8 cellular contexts compared by ENCODE assay signal in the genomic region with DNA sequence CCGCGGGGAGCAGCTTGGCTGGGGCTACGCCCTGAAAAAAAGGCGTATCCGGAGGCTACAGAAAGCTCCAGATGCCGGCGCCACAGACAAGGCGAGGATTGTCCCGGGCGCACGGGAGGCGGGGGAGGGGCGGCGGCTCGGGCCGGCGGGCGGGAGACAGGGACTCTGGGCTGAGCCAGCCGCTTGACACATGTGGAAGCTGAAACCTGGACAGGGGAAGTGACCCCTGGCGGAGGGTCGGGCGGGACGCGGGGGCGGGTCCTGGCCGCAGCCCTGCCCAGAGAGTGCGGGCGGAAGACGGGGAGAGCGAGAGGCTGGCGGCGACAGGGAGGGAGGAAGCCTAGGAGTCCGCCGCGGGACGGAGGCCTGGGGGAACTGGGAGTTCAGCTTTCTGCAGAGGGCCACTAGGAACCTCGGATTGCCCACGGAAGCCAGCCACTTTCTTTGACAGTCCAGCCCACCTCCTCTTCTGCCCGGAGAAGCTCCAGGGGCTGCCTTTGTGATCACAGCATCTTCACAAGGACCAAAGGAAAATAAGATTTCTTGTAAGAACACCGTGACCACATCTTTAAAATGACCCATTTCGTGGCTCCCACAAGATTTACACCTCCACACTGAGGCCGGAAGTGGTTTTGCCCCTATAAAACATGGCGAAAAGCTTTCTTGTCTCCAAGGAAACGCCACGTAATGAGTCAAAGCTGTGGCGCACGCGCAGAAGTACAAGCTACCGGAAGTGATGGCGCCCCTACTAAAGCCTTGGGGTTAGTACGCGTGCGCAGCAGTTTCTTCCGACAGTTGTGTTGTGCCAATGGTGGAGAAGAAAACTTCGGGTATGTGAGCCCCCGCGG. TPM values are rescaled to one million over a fixed set of nuclear protein-coding genes. Genes with fewer than 3 reads are reported as not detected.
DNase-seq lines count a peak whose midpoint lies in the region; TF ChIP-seq lines count a peak whose summit lies in the region.

PLOD3 (minus strand) TSS at position 194 of the 848 bp plus-strand sequence. CDS start 307 bp downstream, outside the sequence.
ZNHIT1 (plus strand) TSS at position 778 of the 848 bp plus-strand sequence; CDS start at position 809, 31 bp downstream.

- H3K27me3 Mint-ChIP-seq in H9 (ENCODE audit: low read depth) = no peaks in the 10 kb centered on the region; the same call in 1 of the 2 replicates
- no peaks in the 10 kb centered on the region for H3K27me3 Mint-ChIP-seq in nephron (ENCODE audit: low read depth)
- no peaks in the 10 kb centered on the region for H3K27me3 Mint-ChIP-seq in stimulated activated naive CD8-positive, alpha-beta T cell treated with anti-CD3 and anti-CD28 coated beads, Interleukin-15, Interleukin-2, amounts not matched to agents 100 ng/mL and 50 ng/mL, for 24 hours

- peak within 1 kb of the TSS; percentile 96 to 99 for H3K4me3 Mint-ChIP-seq in H9
- H3K4me3 Mint-ChIP-seq in nephron = peak within 1 kb of the TSS; percentile 95 to 97 (median 95)
- H3K4me3 Mint-ChIP-seq in stimulated activated naive CD8-positive, alpha-beta T cell treated with anti-CD3 and anti-CD28 coated beads, Interleukin-15, Interleukin-2, amounts not matched to agents 100 ng/mL and 50 ng/mL, for 24 hours = peak within 1 kb of the TSS; percentile 96

- H3K23ac ChIP-seq in H9 (ENCODE audit: insufficient read length, low read depth, low read length) = no peak within 1 kb of the TSS

- H3K4me1 Mint-ChIP-seq in H9 (peaks cover 19 to 23% of the 10 kb centered on the region in 2 experiments), nephron (peaks cover 31% of the 10 kb centered on the region)
- H3K4me1 Mint-ChIP-seq in stimulated activated naive CD8-positive, alpha-beta T cell treated with anti-CD3 and anti-CD28 coated beads, Interleukin-15, Interleukin-2, amounts not matched to agents 100 ng/mL and 50 ng/mL, for 24 hours (ENCODE audit: low read depth) = peaks cover 38% of the 10 kb centered on the region

- no peaks in the 10 kb centered on the region for H3K27me3 ChIP-seq in H9 (ENCODE audit: insufficient read depth, low read length)
- no peaks in the 10 kb centered on the region for H3K27me3 ChIP-seq in MG63

- no peak within 1 kb of the TSS for H2BK15ac ChIP-seq in H9 (ENCODE audit: low read depth, low read length)

- peak; percentile 48 for TF ChIP-seq CTCF in H9 (conservative IDR thresholded peaks at IDR 0.05)
- peak; percentile 6 for TF ChIP-seq CTCF in fibroblast of the aortic adventitia (IDR thresholded peaks at IDR 0.05; ENCODE audit: insufficient read depth, low read length)
- peak in 1 of 3 experiments; percentile 36 for TF ChIP-seq CTCF in nephron (IDR thresholded peaks at IDR 0.05; ENCODE audit: unreplicated experiment in 3 of 3)

- H2BK120ac ChIP-seq in H9 (ENCODE audit: low read depth, low read length, poor library complexity, severe bottlenecking) = no peak within 1 kb of the TSS

- peaks cover 3% of the 10 kb centered on the region; the same call in 1 of the 2 replicates for H3K4me1 ChIP-seq in H9 (ENCODE audit: insufficient read depth, low read length)

- H4K8ac ChIP-seq in H9 (replicated peaks; ENCODE audit: insufficient read length, low read depth, low read length) = no peak within 1 kb of the TSS

- H3K4me3 ChIP-seq in MG63 = peak within 1 kb of the TSS; percentile 84
- peak within 1 kb of the TSS; percentile 88 for H3K4me3 ChIP-seq in fibroblast of the aortic adventitia (ENCODE audit: low read depth, low read length)

- no peak within 1 kb of the TSS for H2BK5ac ChIP-seq in H9 (ENCODE audit: insufficient read length, low read length)

- H3K9ac ChIP-seq in H9 (ENCODE audit: extremely low read depth, insufficient read length, low read length) = peak within 1 kb of the TSS; percentile 71

- no peak within 1 kb of the TSS for H3K56ac ChIP-seq in H9 (ENCODE audit: insufficient read length, low read depth, low read length)

- H3K79me1 ChIP-seq in H9 (ENCODE audit: insufficient read depth, low read depth, low read length, poor library complexity, severe bottlenecking) = no peaks in the 10 kb centered on the region

- H2BK12ac ChIP-seq in H9 (ENCODE audit: insufficient read length, low read depth, low read length) = no peak within 1 kb of the TSS

- peaks cover 8% of the 10 kb centered on the region for H3K36me3 ChIP-seq in MG63

- H2BK20ac ChIP-seq in H9 (ENCODE audit: low read depth, low read length, poor library complexity, severe bottlenecking) = no peak within 1 kb of the TSS

- no CpG with 5 or more reads among the region's 57 CpGs for WGBS in H9 (ENCODE audit: extremely low coverage, insufficient read length, low lambda C conversion rate)

- no peak within 1 kb of the TSS for H4K5ac ChIP-seq in H9 (ENCODE audit: insufficient read length, low read depth, low read length)

- H3K9me3 ChIP-seq in H9 (ENCODE audit: control insufficient read depth, low read depth, low read length) (no peaks in the 10 kb centered on the region), MG63 (no peaks in the 10 kb centered on the region)

- H3K27ac ChIP-seq in H9 (ENCODE audit: insufficient read length, low read depth, low read length) = no peak within 1 kb of the TSS

- H3K14ac ChIP-seq in H9 (ENCODE audit: insufficient read depth, low read length) = no peak within 1 kb of the TSS

- H3K79me2 ChIP-seq in H9 (ENCODE audit: insufficient read depth, low read length) = no peaks in the 10 kb centered on the region

- peak; percentile 99 for DNase-seq in ELR (ENCODE audit: low read depth)
- peak; percentile 95 for DNase-seq in H9
- DNase-seq in MG63 = peak; percentile 87
- peak; percentile 82 for DNase-seq in SHP77 treated with DMSO at 0.1 percent for 48 hours (lab: John Stamatoyannopoulos, UW)
- peak; percentile 98 for DNase-seq in activated effector memory CD4-positive, alpha-beta T cell treated with anti-CD3 and anti-CD28 coated beads, Interleukin-2, amount 50 U/mL, for 16 hours
- peak; percentile 99 for DNase-seq in fibroblast of the aortic adventitia (ENCODE audit: low read depth)

- H4K91ac ChIP-seq in H9 (ENCODE audit: insufficient read length, low read depth, low read length) = no peak within 1 kb of the TSS

- peaks cover 7% of the 10 kb centered on the region for H3K23me2 ChIP-seq in H9 (ENCODE audit: insufficient read length, low read depth, low read length, poor library complexity, severe bottlenecking)

- no peak within 1 kb of the TSS for H3K4ac ChIP-seq in H9 (ENCODE audit: low read depth, low read length)

- H3K36me3 Mint-ChIP-seq in H9 (ENCODE audit: insufficient read depth in 1 of 3, low read depth in 3 of 3) (peaks cover 4 to 31% (median 14%) of the 10 kb centered on the region in 3 experiments; a peak in 6 of 7 replicates), nephron (ENCODE audit: low read depth) (peaks cover 27% of the 10 kb centered on the region)
- peaks cover 14% of the 10 kb centered on the region for H3K36me3 Mint-ChIP-seq in stimulated activated naive CD8-positive, alpha-beta T cell treated with anti-CD3 and anti-CD28 coated beads, Interleukin-15, Interleukin-2, amounts not matched to agents 100 ng/mL and 50 ng/mL, for 24 hours (ENCODE audit: low read depth)

- no peaks in the 10 kb centered on the region for H4K20me1 ChIP-seq in H9 (ENCODE audit: control insufficient read depth, insufficient read depth, insufficient read length)

- no peak within 1 kb of the TSS for H2AK5ac ChIP-seq in H9 (ENCODE audit: insufficient read length, low read length)

- no peaks in the 10 kb centered on the region for H3K9me3 Mint-ChIP-seq in H9
- no peaks in the 10 kb centered on the region for H3K9me3 Mint-ChIP-seq in nephron
- H3K9me3 Mint-ChIP-seq in stimulated activated naive CD8-positive, alpha-beta T cell treated with anti-CD3 and anti-CD28 coated beads, Interleukin-15, Interleukin-2, amounts not matched to agents 100 ng/mL and 50 ng/mL, for 24 hours = no peaks in the 10 kb centered on the region

- H3K4me2 ChIP-seq in H9 (ENCODE audit: insufficient read depth, insufficient read length, low read length) = peak within 1 kb of the TSS; percentile 50

- H3K27ac Mint-ChIP-seq in H9 (peak within 1 kb of the TSS; percentile 66 to 95 (median 80)), nephron (peak within 1 kb of the TSS; percentile 72 to 93 (median 91))
- peak within 1 kb of the TSS; percentile 88 for H3K27ac Mint-ChIP-seq in stimulated activated naive CD8-positive, alpha-beta T cell treated with anti-CD3 and anti-CD28 coated beads, Interleukin-15, Interleukin-2, amounts not matched to agents 100 ng/mL and 50 ng/mL, for 24 hours

- H3K18ac ChIP-seq in H9 (ENCODE audit: insufficient read length, low read depth, low read length) = peak within 1 kb of the TSS; percentile 5

- H2AFZ ChIP-seq in H9 (ENCODE audit: low read length) = no peak within 1 kb of the TSS

- H3T11ph ChIP-seq in H9 (ENCODE audit: low read length) = no peak within 1 kb of the TSS

RNA-seq across cellular contexts. Expression of gene PLOD3, which starts in this region (rescaled TPM):
- total RNA-seq in H9 (2021) (70.5 and 74.5 TPM in 2 replicates), fibroblast of the aortic adventitia (ENCODE audit: low replicate concordance) (31.3 and 45.5 TPM in 2 replicates)
- total RNA-seq in MG63 (2014; rRNA removed; shearing (Covaris generic); ENCODE audit: low replicate concordance) = 25.6 and 53.1 TPM in 2 replicates

RNA-seq across cellular contexts. Expression of gene ZNHIT1, which starts in this region (rescaled TPM):
- 52.7 and 53.4 TPM in 2 replicates for total RNA-seq in H9 (2021)
- 42.4 and 64.6 TPM in 2 replicates for total RNA-seq in MG63 (2014; rRNA removed; shearing (Covaris generic); ENCODE audit: low replicate concordance)
- total RNA-seq in fibroblast of the aortic adventitia (ENCODE audit: low replicate concordance) = 75.6 and 98.2 TPM in 2 replicates
